In genomic region chr20:2140561-2140960, GRCh38 we compare ENCODE assay signal across 16 cellular contexts. TPM values are rescaled to one million over a fixed set of nuclear protein-coding genes. Genes with fewer than 3 reads are reported as not detected.
A peak's percentile ranks its signal among the peaks of the same experiment; 100 is the strongest.
DNase-seq lines count a peak whose midpoint lies in the region; ATAC-seq and TF ChIP-seq lines count a peak whose summit lies in the region.
"Had no signal": no experiment of that assay in that cellular context is flagged by ENCODE, and none has a peak within 500 bp of the region (broad histone marks: within the 10 kb centered on the region; RNA-seq: fewer than 3 reads in every experiment).

No MANE protein-coding gene starts in this region.

- H3K79me1 ChIP-seq in mesendoderm (ENCODE audit: low read length): peaks cover 19% of the 10 kb centered on the region

- H3K4me2 ChIP-seq in mesendoderm (ENCODE audit: low read length): no peak overlapping the region

- no peaks in the 10 kb centered on the region for H3K27me3 ChIP-seq in left lung
- H3K27me3 ChIP-seq in stomach: no peaks in the 10 kb centered on the region
- H3K27me3 ChIP-seq in mesendoderm (ENCODE audit: insufficient read depth, low read length, poor library complexity): no peaks in the 10 kb centered on the region
- H3K27me3 ChIP-seq in brain microvascular endothelial cell (replicated peaks): no peaks in the 10 kb centered on the region
- H3K27me3 ChIP-seq: Peyer's patch had no signal

- no peak overlapping the region for H3K9ac ChIP-seq in mesendoderm (ENCODE audit: low read length)

- H2BK15ac ChIP-seq in mesendoderm (replicated peaks; ENCODE audit: low read depth): no peak overlapping the region

- no peak overlapping the region for H3K23ac ChIP-seq in mesendoderm (ENCODE audit: low read length)

- H3K18ac ChIP-seq in mesendoderm (ENCODE audit: low read length): no peak overlapping the region

- no peak overlapping the region for H3K4ac ChIP-seq in mesendoderm (ENCODE audit: low read depth, low read length)

- no peak overlapping the region for H3K56ac ChIP-seq in mesendoderm (ENCODE audit: low read length)

- intact Hi-C loops in left lung (cut with DNase I) (no loop called here), stomach (cut with DNase I; ENCODE audit: low total_unique reads) (no loop called here)

- H3K4me3 ChIP-seq in cardiac fibroblast (replicated peaks in 1 of 2; ENCODE audit: low read depth in 2 of 2, low read length in 2 of 2) (no peak overlapping the region), left lung (no peak overlapping the region), stomach (no peak overlapping the region), mesendoderm (ENCODE audit: low read length) (no peak overlapping the region), brain microvascular endothelial cell (ENCODE audit: low read depth, low read length) (no peak overlapping the region)
- H3K4me3 ChIP-seq: Peyer's patch had no signal

- H3K4me1 ChIP-seq in left lung (peaks cover 0 to 9% of the 10 kb centered on the region in 2 donors), stomach (peaks cover 13 to 65% (median 36%) of the 10 kb centered on the region in 4 donors), mesendoderm (ENCODE audit: control insufficient read depth, low read depth, low read length) (no peaks in the 10 kb centered on the region)
- H3K4me1 ChIP-seq: Peyer's patch had no signal

- H4K8ac ChIP-seq in mesendoderm (ENCODE audit: low read depth, low read length): no peak overlapping the region

- H4K5ac ChIP-seq in mesendoderm (ENCODE audit: low read length): no peak overlapping the region

- no peak for TF ChIP-seq POLR2A in stomach (IDR thresholded peaks at IDR 0.05)

- H3K27ac ChIP-seq in left lung: no peak overlapping the region
- H3K27ac ChIP-seq in stomach: peak overlapping the region in 2 of 5 donors; percentile 44 to 66
- no peak overlapping the region for H3K27ac ChIP-seq in mesendoderm (ENCODE audit: low read depth, low read length)
- no peak overlapping the region for H3K27ac ChIP-seq in brain microvascular endothelial cell
- H3K27ac ChIP-seq: epithelial cell of prostate, Peyer's patch had no signal

- in situ Hi-C loops in brain microvascular endothelial cell (cut with HindIII; ENCODE audit: low pct_ligation_motif_present, low sequenced_read_pairs): no loop called here

- no peaks in the 10 kb centered on the region for H3K79me2 ChIP-seq in mesendoderm (ENCODE audit: control insufficient read depth, insufficient read depth, low read length)

- no peak for TF ChIP-seq EP300 in stomach (IDR thresholded peaks at IDR 0.05)

- ATAC-seq in left lung (peak; percentile 45), GM21526 (IDR thresholded peaks at IDR 0.05; ENCODE audit: low FRiP score, unreplicated experiment) (no peak)

- H2BK120ac ChIP-seq in mesendoderm (ENCODE audit: low read depth, low read length): no peak overlapping the region

- H2BK5ac ChIP-seq in mesendoderm (ENCODE audit: low read length): no peak overlapping the region

- H2AK5ac ChIP-seq in mesendoderm (ENCODE audit: low read length): no peak overlapping the region

- H3K9me3 ChIP-seq in left lung: no peaks in the 10 kb centered on the region
- H3K9me3 ChIP-seq in stomach: no peaks in the 10 kb centered on the region
- H3K9me3 ChIP-seq: Peyer's patch had no signal

- TF ChIP-seq CTCF in cardiac fibroblast (IDR thresholded peaks at IDR 0.05; ENCODE audit: low read depth, low read length): no peak
- no peak for TF ChIP-seq CTCF in left lung (IDR thresholded peaks at IDR 0.05)
- no peak for TF ChIP-seq CTCF in stomach (IDR thresholded peaks at IDR 0.05)
- TF ChIP-seq CTCF in brain microvascular endothelial cell (IDR thresholded peaks at IDR 0.05; ENCODE audit: low read depth, low read length, missing control alignments): no peak

- 19 to 40% (median 23%) methylated on average over 1 of the region's 1 CpG for WGBS in stomach, 5 donors
- WGBS in mesendoderm (ENCODE audit: extremely low coverage, insufficient coverage, low lambda C conversion rate): no CpG with 5 or more reads among the region's 1 CpG

- DNase-seq in GM03348 (ENCODE audit: low spot score) (peak; percentile 42), cardiac fibroblast (ENCODE audit: low read depth in 2 of 2) (peak; percentile 31 to 58), left lung (no peak), stomach (peak; percentile 43), NCI-H1694 (lab: John Stamatoyannopoulos, UW) (no peak), mesendoderm (no peak), brain microvascular endothelial cell (no peak)
- DNase-seq: activated CD4-positive, alpha-beta T cell treated with anti-CD3 and anti-CD28 coated beads, Interleukin-2, amount 10 ng/mL, durations not matched to agents 7 days and 5 days; activated gamma-delta T cell treated with Interleukin-2 at 50 U/mL for 16 hours; DMS79 treated with DMSO at 0.1 percent for 48 hours; H7; naive B cell; NCI-H345; Peyer's patch had no signal

- H3K36me3 ChIP-seq in left lung (peaks cover 0 to 21% of the 10 kb centered on the region in 2 donors), stomach (peaks cover 8 to 22% (median 19%) of the 10 kb centered on the region in 4 donors), mesendoderm (ENCODE audit: control insufficient read depth, insufficient read depth, low read length) (peaks cover 7% of the 10 kb centered on the region), brain microvascular endothelial cell (replicated peaks) (peaks cover 9% of the 10 kb centered on the region)

RNA-seq across cellular contexts. Expression of gene STK35, which starts 38.9 kb away (rescaled TPM):
- total RNA-seq in left lung (10 to 100 TPM; 15.8 to 17.2 TPM), stomach (10 to 100 TPM in 3 of 5 donors, 1 to 10 TPM in 2; 8.8 to 26.1 (median 20.2) TPM)
- polyA plus RNA-seq in stomach: 1 to 10 TPM; 4.2 to 6.4 (median 5.5) TPM
- 25.0 TPM for polyA plus RNA-seq in mesendoderm (2013, experiment 1 of 2)
- polyA plus RNA-seq in mesendoderm (2013, experiment 2 of 2): 24.3 TPM

Comparison
In these comparisons a context has a peak if more than half of its experiments do, and no peak if none do; other contexts are left out.
1. DNase-seq: peak in GM03348 (single experiment), cardiac fibroblast (2 of 2) and stomach (single experiment); none in left lung (0 of 2), NCI-H1694 (single experiment), mesendoderm (single experiment) and brain microvascular endothelial cell (single experiment).